10 cellular contexts compared by ENCODE assay signal in the genomic region with DNA sequence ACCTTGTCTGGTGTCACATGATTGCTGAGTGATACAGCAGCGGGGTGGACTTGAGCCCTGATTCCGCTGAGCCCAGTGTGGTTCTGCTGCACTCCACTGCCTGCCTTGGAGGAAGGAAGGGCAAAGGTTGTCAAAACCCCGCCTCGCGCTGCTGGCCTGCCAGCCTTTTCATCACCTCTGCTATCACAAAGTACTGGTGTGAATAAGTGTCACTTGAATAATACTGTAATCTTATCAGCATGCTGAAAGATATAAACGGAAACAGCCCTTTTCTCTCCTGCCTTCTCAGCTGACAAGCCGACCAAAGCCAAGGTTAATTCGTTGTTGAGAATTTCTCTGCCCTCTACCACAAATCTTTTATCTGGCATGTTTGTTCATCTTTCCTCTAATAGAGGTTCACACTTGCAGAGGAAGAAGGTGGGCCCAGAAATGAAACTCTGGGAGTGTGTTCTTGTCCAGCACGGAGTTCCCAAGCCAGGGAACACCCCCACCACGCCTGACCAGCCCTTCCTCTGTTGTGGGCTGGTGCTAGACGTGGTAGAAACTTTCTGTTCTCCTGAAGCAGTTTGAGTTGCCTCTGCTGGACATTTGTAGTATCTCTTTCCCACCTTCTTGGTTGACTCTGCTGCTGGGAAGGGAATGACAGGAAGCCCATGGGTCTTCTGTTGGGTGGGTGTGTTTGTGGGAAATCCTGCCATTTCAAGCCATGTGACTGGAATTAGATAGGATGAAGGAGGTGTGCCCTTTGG. TPM values are rescaled to one million over a fixed set of nuclear protein-coding genes. Genes with fewer than 3 reads are reported as not detected.
DNase-seq lines count a peak whose midpoint lies in the region; ATAC-seq and TF ChIP-seq lines count a peak whose summit lies in the region.
"Had no signal": no experiment of that assay in that cellular context is flagged by ENCODE, and none has a peak within 500 bp of the region (broad histone marks: within the 10 kb centered on the region; RNA-seq: fewer than 3 reads in every experiment).

No MANE protein-coding gene starts in this region.

- TF ChIP-seq CTCF in fibroblast of villous mesenchyme (IDR thresholded peaks at IDR 0.05; ENCODE audit: insufficient read depth, low read depth, low read length): peak; percentile 23

- H3K4me1 ChIP-seq in muscle layer of duodenum (ENCODE audit: control insufficient read depth in 1 of 2, insufficient read depth in 2 of 2, low read length in 2 of 2): peaks cover 8% of the 10 kb centered on the region in 2 donors

- ATAC-seq in HG03280 (IDR thresholded peaks at IDR 0.05; ENCODE audit: unreplicated experiment): no peak
- ATAC-seq: PC-3 had no signal

- in situ Hi-C loops in KBM-7 (cut with MboI; ENCODE audit: low pct_unique_long_range_greater_than_20kb, low sequenced_read_pairs): no loop called here

- DNase-seq in A172 (ENCODE audit: low spot score): peak; percentile 35
- DNase-seq in RKO (ENCODE audit: low spot score): peak; percentile 12
- peak; percentile 20 for DNase-seq in fibroblast of villous mesenchyme (ENCODE audit: low read depth)
- no peak for DNase-seq in NCI-H1930 (lab: John Stamatoyannopoulos, UW)
- no peak for DNase-seq in activated CD4-positive, alpha-beta T cell treated with anti-CD3 and anti-CD28 coated beads for 1 hour
- DNase-seq in KBM-7: no peak
- DNase-seq: NCI-H1105, PC-3 had no signal

- peak overlapping the region; percentile 39 for H3K27ac ChIP-seq in muscle layer of duodenum (ENCODE audit: low read length)

- H3K27me3 ChIP-seq in muscle layer of duodenum (ENCODE audit: low read depth, low read length): no peaks in the 10 kb centered on the region

- no peaks in the 10 kb centered on the region for H3K9me3 ChIP-seq in muscle layer of duodenum (ENCODE audit: control insufficient read depth in 1 of 2, low read length in 2 of 2)

- H3K4me3 ChIP-seq in fibroblast of villous mesenchyme (ENCODE audit: low read depth, low read length) (no peak overlapping the region), muscle layer of duodenum (ENCODE audit: low read depth in 1 of 2, low read length in 2 of 2) (no peak overlapping the region)

- H3K36me3 ChIP-seq in muscle layer of duodenum (ENCODE audit: control insufficient read depth in 1 of 2, insufficient read depth in 2 of 2, low read length in 2 of 2): peaks cover 0 to 4% of the 10 kb centered on the region in 2 donors

RNA-seq across cellular contexts. Expression of a gene that starts 21.5 kb away (rescaled TPM):
- total RNA-seq in A172 (2014; rRNA removed; shearing (Covaris generic)): 0.40 and 0.62 TPM in 2 replicates
- 0.32 and 1.7 TPM in 2 replicates for total RNA-seq in fibroblast of villous mesenchyme

Comparison
In these comparisons a context has a peak if more than half of its experiments do, and no peak if none do; other contexts are left out.
1. DNase-seq: peak in A172 (single experiment), RKO (single experiment) and fibroblast of villous mesenchyme (single experiment); none in NCI-H1930 (0 of 2), activated CD4-positive, alpha-beta T cell treated with anti-CD3 and anti-CD28 coated beads for 1 hour (single experiment) and KBM-7 (single experiment).